ENCODE assay signal across 12 cellular contexts in genomic region chr16:10984509-10984908, GRCh38. TPM values are rescaled to one million over a fixed set of nuclear protein-coding genes. Genes with fewer than 3 reads are reported as not detected.
DNase-seq lines count a peak whose midpoint lies in the region; ATAC-seq, FAIRE-seq and TF ChIP-seq lines count a peak whose summit lies in the region.
"Had no signal": no experiment of that assay in that cellular context is flagged by ENCODE, and none has a peak within 500 bp of the region (broad histone marks: within the 10 kb centered on the region; RNA-seq: fewer than 3 reads in every experiment).

No MANE protein-coding gene starts in this region.

- H3K56ac ChIP-seq in H1 (replicated peaks; ENCODE audit: insufficient read length, low read depth, low read length), result no peak overlapping the region

- no peaks in the 10 kb centered on the region for H3K36me3 ChIP-seq in PC-9 (ENCODE audit: low read depth)
- H3K36me3 ChIP-seq in H1 (ENCODE audit: control insufficient read depth in 2 of 4, insufficient read depth in 4 of 4, low read length in 3 of 4), result no peaks in the 10 kb centered on the region; a peak in 1 of 8 replicates
- peaks cover 9 to 10% of the 10 kb centered on the region in 2 donors for H3K36me3 ChIP-seq in thyroid gland

- peaks cover 35% of the 10 kb centered on the region for H3K4me1 ChIP-seq in PC-9 (replicated peaks; ENCODE audit: insufficient read depth)
- no peaks in the 10 kb centered on the region for H3K4me1 ChIP-seq in H1 (replicated peaks in 1 of 4; ENCODE audit: control insufficient read depth in 3 of 4, insufficient read depth in 4 of 4, low read length in 3 of 4)
- H3K4me1 ChIP-seq in thyroid gland, result peaks cover 0 to 9% of the 10 kb centered on the region in 2 donors
- H3K4me1 ChIP-seq: BE2C had no signal

- no peak overlapping the region for H3K18ac ChIP-seq in H1 (ENCODE audit: extremely low read depth, low read length)

- H4K5ac ChIP-seq in H1 (ENCODE audit: insufficient read length, low read depth, low read length), result no peak overlapping the region

- CTCF ChIA-PET in PC-9 (lab: Charles Lee) (interaction anchor here (0.6 to 2.5 kb wide), 3 partner anchors 16 to 314 kb away, joined by 3 to 25 read pairs (median 4); partner anchors contain the start of gene SOCS1), H1 (lab: Charles Lee; ENCODE audit: partially characterized antibody) (interaction anchor here (0.7 to 6.2 kb wide), 11 partner anchors 14 to 402 kb away, joined by 3 to 67 read pairs (median 5); no protein-coding TSS in a partner anchor), RWPE1 (lab: Yijun Ruan, JAX) (interaction anchor here (0.6 to 0.8 kb wide), 4 partner anchors 13 to 403 kb away, joined by 3 read pairs; no protein-coding TSS in a partner anchor)

- POLR2A ChIA-PET in PC-9 (lab: Charles Lee; ENCODE audit: unreplicated experiment) (interaction anchor here (0.6 kb wide), 2 partner anchors 31 to 271 kb away, joined by 4 to 14 read pairs; no protein-coding TSS in a partner anchor), H1 (lab: Charles Lee; ENCODE audit: partially characterized antibody) (no interaction called here), RWPE1 (lab: Yijun Ruan, JAX; ENCODE audit: low non-redundant PET) (interaction anchor here (1.1 kb wide), 1 partner anchor 272 kb away, joined by 4 read pairs; the partner anchor contains the start of gene SOCS1)

- H3K27ac Mint-ChIP-seq in natural killer cell treated with Interleukin-12 subunit alpha and Interleukin-12 subunit beta and Interleukin-15 and Interleukin-18, amount 100 ng/mL, for 72 hours, result peak overlapping the region; percentile 77 to 92
- H3K27ac Mint-ChIP-seq in natural killer cell, result no peak overlapping the region

- no peaks in the 10 kb centered on the region for H4K20me1 ChIP-seq in PC-9 (ENCODE audit: insufficient read depth)
- peaks cover 2 to 7% of the 10 kb centered on the region in 2 experiments for H4K20me1 ChIP-seq in H1 (replicated peaks in 1 of 2; ENCODE audit: control insufficient read depth in 1 of 2, insufficient read depth in 2 of 2, low read length in 2 of 2)

- H2AFZ ChIP-seq in PC-9, result no peak overlapping the region
- no peak overlapping the region for H2AFZ ChIP-seq in H1 (ENCODE audit: low read length)

- H3K36me3 Mint-ChIP-seq in natural killer cell treated with Interleukin-12 subunit alpha and Interleukin-12 subunit beta and Interleukin-15 and Interleukin-18, amount 100 ng/mL, for 72 hours, result peaks cover 18% of the 10 kb centered on the region
- H3K36me3 Mint-ChIP-seq in natural killer cell, result no peaks in the 10 kb centered on the region

- no peak overlapping the region for H3K9ac ChIP-seq in H1 (replicated peaks in 1 of 4; ENCODE audit: extremely low read depth in 1 of 4, low read depth in 3 of 4, low read length in 3 of 4)

- peak overlapping the region; percentile 26 for H3K27ac ChIP-seq in PC-9
- H3K27ac ChIP-seq in H1 (ENCODE audit: low read depth, low read length), result no peak overlapping the region
- no peak overlapping the region for H3K27ac ChIP-seq in RWPE1
- no peak overlapping the region for H3K27ac ChIP-seq in thyroid gland

- H3K4me2 ChIP-seq in PC-9 (peak overlapping the region; percentile 35), H1 (ENCODE audit: insufficient read depth in 1 of 2, low read depth in 2 of 2, low read length in 2 of 2) (no peak overlapping the region)

- H2BK20ac ChIP-seq in H1 (ENCODE audit: low read length), result no peak overlapping the region

- H3K23me2 ChIP-seq in H1 (ENCODE audit: low read depth, low read length), result no peaks in the 10 kb centered on the region

- peaks cover 19% of the 10 kb centered on the region; the same call in 1 of the 2 replicates for H3F3A ChIP-seq in PC-9 (ENCODE audit: insufficient read depth, low read depth)

- no peaks in the 10 kb centered on the region for H3K27me3 ChIP-seq in PC-9 (ENCODE audit: insufficient read depth, low read depth)
- H3K27me3 ChIP-seq in H1 (replicated peaks in 1 of 4; ENCODE audit: control insufficient read depth in 3 of 4, extremely low read depth in 1 of 4, insufficient read depth in 3 of 4, low read length in 3 of 4), result no peaks in the 10 kb centered on the region
- H3K27me3 ChIP-seq in thyroid gland, result no peaks in the 10 kb centered on the region
- H3K27me3 ChIP-seq: BE2C had no signal

- DNase-seq in natural killer cell treated with Interleukin-12 subunit alpha and Interleukin-12 subunit beta and Interleukin-15 and Interleukin-18, amount 100 ng/mL, for 72 hours (ENCODE audit: low spot score), result no peak
- no peak for DNase-seq in natural killer cell
- no peak for DNase-seq in PC-9
- no peak for DNase-seq in H1 (ENCODE audit: low read depth in 1 of 2, low spot score in 2 of 2)
- no peak for DNase-seq in COLO668 (lab: John Stamatoyannopoulos, UW; ENCODE audit: unreplicated experiment)
- DNase-seq in RWPE1 (ENCODE audit: low spot score), result no peak
- DNase-seq in DMS53 treated with DMSO at 0.1 percent for 48 hours (lab: John Stamatoyannopoulos, UW; ENCODE audit: unreplicated experiment), result no peak
- DNase-seq in thyroid gland, result no peak
- DNase-seq: BE2C, KG1, Right ventricle myocardium superior had no signal

- 85% methylated on average over 6 of the region's 6 CpGs; no CpG with 5 or more reads in 1 of the 2 experiments for WGBS in H1 (ENCODE audit: extremely low coverage in 1 of 2, insufficient coverage in 1 of 2, insufficient read length in 1 of 2, insufficient replicate concordance in 2 of 2, low coverage in 1 of 2, low lambda C conversion rate in 2 of 2, missing lambda C conversion rate in 1 of 2), 2 experiments
- WGBS in thyroid gland, 2 donors, result 88 to 90% methylated on average over 6 of the region's 6 CpGs

- no peaks in the 10 kb centered on the region for H3K9me3 Mint-ChIP-seq in natural killer cell treated with Interleukin-12 subunit alpha and Interleukin-12 subunit beta and Interleukin-15 and Interleukin-18, amount 100 ng/mL, for 72 hours
- no peaks in the 10 kb centered on the region for H3K9me3 Mint-ChIP-seq in natural killer cell

- H3K4me3 Mint-ChIP-seq in natural killer cell treated with Interleukin-12 subunit alpha and Interleukin-12 subunit beta and Interleukin-15 and Interleukin-18, amount 100 ng/mL, for 72 hours, result peak overlapping the region; percentile 53
- H3K4me3 Mint-ChIP-seq in natural killer cell, result no peak overlapping the region

- no peaks in the 10 kb centered on the region for H3K79me1 ChIP-seq in H1 (ENCODE audit: low read depth, low read length)

- H3K9me3 ChIP-seq in PC-9 (ENCODE audit: insufficient read depth, low read depth) (no peaks in the 10 kb centered on the region), H1 (ENCODE audit: insufficient read depth in 2 of 2, low read depth in 1 of 2, low read length in 1 of 2) (no peaks in the 10 kb centered on the region), thyroid gland (no peaks in the 10 kb centered on the region)
- H3K9me3 ChIP-seq: BE2C had no signal

- H2BK12ac ChIP-seq in H1 (ENCODE audit: low read depth, low read length), result no peak overlapping the region

- TF ChIP-seq POLR2A in H1 (IDR thresholded peaks at IDR 0.05; ENCODE audit: control extremely low read depth in 1 of 2, low read depth in 2 of 2, low read length in 2 of 2) (no peak), thyroid gland (IDR thresholded peaks at IDR 0.05) (no peak)

- H3K4ac ChIP-seq in H1 (replicated peaks; ENCODE audit: insufficient read length, low read depth, low read length), result no peak overlapping the region

- intact Hi-C loops in natural killer cell (cut with micrococcal nuclease), result no loop called here
- intact Hi-C loops in PC-9 (cut with micrococcal nuclease; ENCODE audit: unreplicated experiment), result loop anchor here (1.0 kb wide), 2 partner anchors 8 to 272 kb away; partner anchors contain the start of gene SOCS1
- intact Hi-C loops in thyroid gland (cut with DNase I), result no loop called here

- H2BK15ac ChIP-seq in H1 (ENCODE audit: low read length), result no peak overlapping the region

- TF ChIP-seq CTCF in natural killer cell (IDR thresholded peaks at IDR 0.05) (no peak), PC-9 (conservative IDR thresholded peaks at IDR 0.05) (no peak), H1 (IDR thresholded peaks at IDR 0.05; ENCODE audit: control extremely low read depth in 1 of 3, insufficient read depth in 1 of 3, low read depth in 1 of 3, low read length in 3 of 3) (no peak), RWPE1 (conservative IDR thresholded peaks at IDR 0.05; ENCODE audit: low read depth) (no peak), thyroid gland (IDR thresholded peaks at IDR 0.05) (no peak)

- no peaks in the 10 kb centered on the region for H3K27me3 Mint-ChIP-seq in natural killer cell treated with Interleukin-12 subunit alpha and Interleukin-12 subunit beta and Interleukin-15 and Interleukin-18, amount 100 ng/mL, for 72 hours
- H3K27me3 Mint-ChIP-seq in natural killer cell (ENCODE audit: low read depth in 2 of 2), result no peaks in the 10 kb centered on the region

- H2AK5ac ChIP-seq in H1 (ENCODE audit: low read depth, low read length), result no peak overlapping the region

- BruUV-seq in PC-9 (replicated peaks; lab: Mats Ljungman, UMichigan), result no TSS peak

- no peak overlapping the region for H4K91ac ChIP-seq in H1 (replicated peaks; ENCODE audit: insufficient read length, low read length)

- no peak for ATAC-seq in natural killer cell treated with Interleukin-12 subunit alpha and Interleukin-12 subunit beta and Interleukin-15 and Interleukin-18, amount 100 ng/mL, for 72 hours
- ATAC-seq in natural killer cell, result no peak

- no peaks in the 10 kb centered on the region for H3K79me2 ChIP-seq in PC-9 (ENCODE audit: low read depth)
- no peaks in the 10 kb centered on the region for H3K79me2 ChIP-seq in H1 (ENCODE audit: control insufficient read depth in 1 of 2, insufficient read depth in 2 of 2, low read length in 2 of 2)

- no peak overlapping the region for H3K23ac ChIP-seq in H1 (ENCODE audit: insufficient read length)

- no peak for FAIRE-seq in H1 (lab: Jason Lieb, UNC)
- FAIRE-seq: keratinocyte had no signal

- peaks cover 65 to 71% of the 10 kb centered on the region in 2 donors for H3K4me1 Mint-ChIP-seq in natural killer cell treated with Interleukin-12 subunit alpha and Interleukin-12 subunit beta and Interleukin-15 and Interleukin-18, amount 100 ng/mL, for 72 hours (ENCODE audit: low read depth in 2 of 2)
- H3K4me1 Mint-ChIP-seq in natural killer cell, result peaks cover 11 to 16% of the 10 kb centered on the region in 2 donors

- no peak overlapping the region for H3K14ac ChIP-seq in H1 (ENCODE audit: insufficient read length)

- H4K8ac ChIP-seq in H1 (ENCODE audit: extremely low read depth, insufficient read depth, low read length), result no peak overlapping the region

- H3K9me2 ChIP-seq in PC-9 (ENCODE audit: insufficient read depth), result no peaks in the 10 kb centered on the region

- H3K4me3 ChIP-seq in PC-9 (no peak overlapping the region), H1 (ENCODE audit: extremely low read depth in 1 of 4, insufficient read depth in 2 of 4, low read depth in 3 of 4, low read length in 4 of 4) (no peak overlapping the region), thyroid gland (replicated peaks in 1 of 3) (no peak overlapping the region)

- TF ChIP-seq EP300 in H1 (IDR thresholded peaks at IDR 0.05; ENCODE audit: borderline replicate concordance in 1 of 2, low read depth in 2 of 2, low read length in 2 of 2), result no peak

- no peak overlapping the region for H2BK5ac ChIP-seq in H1 (ENCODE audit: low read depth, low read length)

- no peak for TF ChIP-seq RAD21 in H1 (IDR thresholded peaks at IDR 0.05 in 1 of 2, conservative IDR thresholded peaks at IDR 0.05 in 1 of 2; ENCODE audit: low read depth in 2 of 2, low read length in 2 of 2)

- no peak overlapping the region for H2BK120ac ChIP-seq in H1 (replicated peaks; ENCODE audit: low read depth, low read length)

RNA-seq across cellular contexts. Expression of gene CLEC16A, which starts 40.1 kb away (rescaled TPM):
- total RNA-seq in natural killer cell treated with Interleukin-12 subunit alpha and Interleukin-12 subunit beta and Interleukin-15 and Interleukin-18, amount 100 ng/mL, for 72 hours, result 10 to 100 TPM; 42.5 to 60.2 TPM
- total RNA-seq in natural killer cell (10 to 100 TPM; 35.9 to 50.5 (median 37.4) TPM), PC-9 (2021) (34.9 and 45.0 TPM in 2 replicates), thyroid gland (10 to 100 TPM; 29.5 to 58.8 (median 48.4) TPM)
- 18.5 and 19.3 TPM in 2 replicates for total RNA-seq in H1 (2021; fragmentation: NEBNext Ultra II Directional; extraction: Animal tissue kit (Norgen Biotek cat#: 25700))
- 7.6 and 10.4 TPM in 2 replicates for polyA plus RNA-seq in H1 (2011; rRNA removed)
- polyA plus RNA-seq in H1 (2011; cell fraction: cytosol; rRNA removed), result 8.3 TPM
- polyA plus RNA-seq in H1 (2011; cell fraction: nucleus; rRNA removed), result 15.4 TPM
- polyA plus RNA-seq in H1 (2012, experiment 1 of 2), result 11.0 to 13.8 TPM (median 12.7 TPM) in 4 replicates
- polyA plus RNA-seq in H1 (2012, experiment 2 of 2), result 5.8 TPM
- 6.8 TPM for polyA plus RNA-seq in H1 (2013, experiment 1 of 2)
- polyA plus RNA-seq in H1 (2013, experiment 2 of 2), result 7.1 TPM
- 31.9 and 32.4 TPM in 2 replicates for polyA minus RNA-seq in H1 (2011; rRNA and poly(A)+ RNA removed)
- polyA minus RNA-seq in H1 (2011; cell fraction: cytosol; rRNA and poly(A)+ RNA removed), result 16.2 TPM
- 20.1 TPM for polyA minus RNA-seq in H1 (2011; cell fraction: nucleus; rRNA and poly(A)+ RNA removed)

RNA-seq across cellular contexts. Expression of gene DEXI, which starts 42.2 kb away (rescaled TPM):
- 10 to 100 TPM; 20.7 to 36.3 TPM for total RNA-seq in natural killer cell treated with Interleukin-12 subunit alpha and Interleukin-12 subunit beta and Interleukin-15 and Interleukin-18, amount 100 ng/mL, for 72 hours
- total RNA-seq in natural killer cell (10 to 100 TPM in 2 of 3 donors, 1 to 10 TPM in 1; 8.7 to 15.2 (median 14.4) TPM), PC-9 (2021) (33.1 and 42.4 TPM in 2 replicates), thyroid gland (10 to 100 TPM; 66.5 to 89.2 (median 74.6) TPM)
- 33.3 and 39.5 TPM in 2 replicates for total RNA-seq in H1 (2021; fragmentation: NEBNext Ultra II Directional; extraction: Animal tissue kit (Norgen Biotek cat#: 25700))
- 47.3 and 84.0 TPM in 2 replicates for polyA plus RNA-seq in H1 (2011; rRNA removed)
- 53.5 TPM for polyA plus RNA-seq in H1 (2011; cell fraction: cytosol; rRNA removed)
- polyA plus RNA-seq in H1 (2011; cell fraction: nucleus; rRNA removed), result 53.7 TPM
- polyA plus RNA-seq in H1 (2012, experiment 1 of 2), result 36.9 to 41.1 TPM (median 38.1 TPM) in 4 replicates
- 46.0 TPM for polyA plus RNA-seq in H1 (2012, experiment 2 of 2)
- 23.3 TPM for polyA plus RNA-seq in H1 (2013, experiment 1 of 2)
- polyA plus RNA-seq in H1 (2013, experiment 2 of 2), result 22.4 TPM
- polyA minus RNA-seq in H1 (2011; rRNA and poly(A)+ RNA removed), result 28.3 and 41.4 TPM in 2 replicates
- 28.3 TPM for polyA minus RNA-seq in H1 (2011; cell fraction: cytosol; rRNA and poly(A)+ RNA removed)
- polyA minus RNA-seq in H1 (2011; cell fraction: nucleus; rRNA and poly(A)+ RNA removed), result 18.6 TPM

Comparison
In these comparisons a context has a peak if more than half of its experiments do, and no peak if none do; other contexts are left out.
1. H3K27ac Mint-ChIP-seq: peak in natural killer cell treated with Interleukin-12 subunit alpha and Interleukin-12 subunit beta and Interleukin-15 and Interleukin-18, amount 100 ng/mL, for 72 hours (2 of 2); none in natural killer cell (0 of 2).